ENCODE assay signal across 2 cellular contexts in genomic region chr2:40489678-40489960, GRCh38.
TF ChIP-seq lines count a peak whose summit lies in the region.

No MANE protein-coding gene starts in this region.

TF ChIP-seq in H1, 55 proteins besides CTCF, POLR2A, EP300 and RAD21:
- TF ChIP-seq SIN3A (conservative IDR thresholded peaks at IDR 0.05 in 1 of 2, IDR thresholded peaks at IDR 0.05 in 1 of 2; ENCODE audit: low read depth in 1 of 2, low read length in 2 of 2) (no peak), KDM4A (IDR thresholded peaks at IDR 0.05; ENCODE audit: low read depth, low read length, severe bottlenecking) (no peak), CEBPB (IDR thresholded peaks at IDR 0.05; ENCODE audit: low read depth, low read length) (no peak), SAP30 (IDR thresholded peaks at IDR 0.05; ENCODE audit: insufficient read depth, insufficient replicate concordance, low read length) (no peak), BACH1 (IDR thresholded peaks at IDR 0.05; ENCODE audit: low read length) (no peak), SRF (IDR thresholded peaks at IDR 0.05; ENCODE audit: low read depth, low read length) (no peak)

TF ChIP-seq in GM23338, 12 proteins besides CTCF, POLR2A, EP300 and RAD21:
- TF ChIP-seq JUNB (IDR thresholded peaks at IDR 0.05; ENCODE audit: unreplicated experiment), result no peak
- TF ChIP-seq POLR2AphosphoS5 (IDR thresholded peaks at IDR 0.05; ENCODE audit: low read depth), result no peak
- TF ChIP-seq CREB1 (CRISPR knock-in tag; IDR thresholded peaks at IDR 0.05; ENCODE audit: low read depth), result no peak
- no peak for TF ChIP-seq NANOG (IDR thresholded peaks at IDR 0.05; ENCODE audit: borderline replicate concordance)
- TF ChIP-seq ZNF331 (CRISPR knock-in tag; IDR thresholded peaks at IDR 0.05; ENCODE audit: low read depth), result no peak
- TF ChIP-seq ETS1 (IDR thresholded peaks at IDR 0.05), result no peak
- no peak for TF ChIP-seq STAT1 (IDR thresholded peaks at IDR 0.05; ENCODE audit: unreplicated experiment)
- no peak for TF ChIP-seq ZNF114 (CRISPR knock-in tag; IDR thresholded peaks at IDR 0.05)
- no peak for TF ChIP-seq EZH2 (IDR thresholded peaks at IDR 0.05; ENCODE audit: low read depth, unreplicated experiment)
- TF ChIP-seq EZH2phosphoT487 (IDR thresholded peaks at IDR 0.05; ENCODE audit: unreplicated experiment), result no peak
- TF ChIP-seq ZNF462 (CRISPR knock-in tag; IDR thresholded peaks at IDR 0.05), result no peak
- no peak for TF ChIP-seq REST (IDR thresholded peaks at IDR 0.05; ENCODE audit: unreplicated experiment)
